ENCODE assay signal across 1 cellular context in genomic region chr1:176149939-176150807, GRCh38.
TF ChIP-seq lines count a peak whose summit lies in the region.

No MANE protein-coding gene starts in this region.

TF ChIP-seq in HepG2, 621 proteins besides CTCF, POLR2A, EP300 and RAD21 (continued from another document):
- TF ChIP-seq GABPA (IDR thresholded peaks at IDR 0.05; ENCODE audit: low read depth, low read length) (no peak), GABPA (CRISPR knock-in tag; IDR thresholded peaks at IDR 0.05; ENCODE audit: low read depth) (0 out of 2 replicates have a peak, but pooled peaks have one; percentile 16), HDAC2 (CRISPR knock-in tag; IDR thresholded peaks at IDR 0.05) (peak; percentile 53), POGZ (CRISPR knock-in tag; IDR thresholded peaks at IDR 0.05) (peak; percentile 92), HOXA5 (CRISPR knock-in tag; IDR thresholded peaks at IDR 0.05) (0 out of 2 replicates have a peak, but pooled peaks have one; percentile 30), ZBED4 (CRISPR knock-in tag; IDR thresholded peaks at IDR 0.05; ENCODE audit: borderline replicate concordance) (peak; percentile 27; the same call in 1 of the 2 replicates), ZFP36L1 (CRISPR knock-in tag; IDR thresholded peaks at IDR 0.05) (0 out of 2 replicates have a peak, but pooled peaks have one; percentile 63), PPARG (CRISPR knock-in tag; conservative IDR thresholded peaks at IDR 0.05) (peak; percentile 77), ZNF850 (CRISPR knock-in tag; conservative IDR thresholded peaks at IDR 0.05) (no peak), NR1H2 (CRISPR knock-in tag; IDR thresholded peaks at IDR 0.05; ENCODE audit: borderline replicate concordance, low read depth) (no peak), RARA (CRISPR knock-in tag; IDR thresholded peaks at IDR 0.05) (peak; percentile 34; the same call in 1 of the 2 replicates), FOXP4 (CRISPR knock-in tag; IDR thresholded peaks at IDR 0.05) (peak; percentile 86)
